Comparison of ENCODE assay signal across 8 cellular contexts in the genomic region with DNA sequence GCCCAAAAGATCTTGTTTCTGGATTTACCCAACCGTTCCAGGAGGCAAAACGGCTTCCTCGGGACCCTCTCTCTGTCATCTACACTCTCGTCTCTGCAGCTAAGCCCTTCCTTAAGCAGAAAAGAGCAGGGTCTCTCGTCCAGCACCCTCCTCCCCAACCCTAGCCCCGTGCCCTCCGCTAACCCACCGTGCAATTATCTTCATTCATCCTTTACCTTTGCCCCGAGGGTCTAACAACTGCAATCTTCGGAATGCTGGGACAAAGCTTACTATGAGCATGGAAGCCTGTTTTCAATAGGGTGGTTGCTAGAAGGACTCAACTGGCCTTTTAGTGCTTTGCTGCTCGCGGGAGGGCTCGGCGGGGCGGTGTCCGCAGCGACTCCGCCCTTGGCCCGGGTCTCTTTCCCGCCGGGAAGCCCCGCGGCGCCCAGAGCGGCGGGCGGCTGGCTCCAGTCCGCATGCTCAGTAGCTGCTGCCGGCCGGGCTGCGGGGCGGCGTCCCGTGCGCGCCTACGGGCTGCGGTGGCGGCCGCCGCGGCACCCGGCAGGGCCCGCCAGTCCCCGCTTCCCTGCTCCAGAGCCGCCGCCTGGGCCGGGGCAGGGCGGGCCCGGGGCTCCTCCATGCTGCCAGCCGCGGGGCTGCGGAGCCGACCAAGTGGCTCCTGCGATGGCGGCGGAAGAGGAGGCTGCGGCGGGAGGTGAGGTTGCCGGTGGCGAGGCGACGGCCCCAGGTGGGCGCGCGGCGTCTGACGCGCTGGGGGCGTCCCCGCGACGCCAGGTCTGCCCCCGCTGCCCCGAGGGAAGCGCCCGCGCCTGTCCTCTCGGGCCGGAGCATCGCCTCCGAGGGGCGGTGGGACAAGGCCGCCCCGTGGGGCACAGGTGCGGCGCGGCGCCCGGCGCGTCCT. TPM values are rescaled to one million over a fixed set of nuclear protein-coding genes. Genes with fewer than 3 reads are reported as not detected.
A peak's percentile ranks its signal among the peaks of the same experiment; 100 is the strongest.
DNase-seq lines count a peak whose midpoint lies in the region; ATAC-seq, FAIRE-seq and TF ChIP-seq lines count a peak whose summit lies in the region.

A gene with protein sequence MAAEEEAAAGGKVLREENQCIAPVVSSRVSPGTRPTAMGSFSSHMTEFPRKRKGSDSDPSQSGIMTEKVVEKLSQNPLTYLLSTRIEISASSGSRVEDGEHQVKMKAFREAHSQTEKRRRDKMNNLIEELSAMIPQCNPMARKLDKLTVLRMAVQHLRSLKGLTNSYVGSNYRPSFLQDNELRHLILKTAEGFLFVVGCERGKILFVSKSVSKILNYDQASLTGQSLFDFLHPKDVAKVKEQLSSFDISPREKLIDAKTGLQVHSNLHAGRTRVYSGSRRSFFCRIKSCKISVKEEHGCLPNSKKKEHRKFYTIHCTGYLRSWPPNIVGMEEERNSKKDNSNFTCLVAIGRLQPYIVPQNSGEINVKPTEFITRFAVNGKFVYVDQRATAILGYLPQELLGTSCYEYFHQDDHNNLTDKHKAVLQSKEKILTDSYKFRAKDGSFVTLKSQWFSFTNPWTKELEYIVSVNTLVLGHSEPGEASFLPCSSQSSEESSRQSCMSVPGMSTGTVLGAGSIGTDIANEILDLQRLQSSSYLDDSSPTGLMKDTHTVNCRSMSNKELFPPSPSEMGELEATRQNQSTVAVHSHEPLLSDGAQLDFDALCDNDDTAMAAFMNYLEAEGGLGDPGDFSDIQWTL (plus strand): TSS at position 430 of the 904 bp plus-strand sequence. CDS start 237 bp downstream, at position 667.

- H3K27me3 Mint-ChIP-seq in naive B cell = peaks cover 6 to 27% (median 24%) of the 10 kb centered on the region in 3 donors

- H3K9me3 ChIP-seq in A549 (no peaks in the 10 kb centered on the region), tibial artery (no peaks in the 10 kb centered on the region)

- POLR2A ChIA-PET in A549 (lab: Yijun Ruan, JAX) = interaction anchor here (0.5 to 1.9 kb wide), 4 partner anchors 11 to 311 kb away, joined by 3 to 8 read pairs (median 4); a partner anchor contains a TSS
- POLR2A ChIA-PET in activated CD8-positive, alpha-beta memory T cell treated with anti-CD3 and anti-CD28 coated beads for 36 hours (lab: Charles Lee) = no interaction called here

- H3K4me1 ChIP-seq in A549 = peaks cover 46% of the 10 kb centered on the region
- peaks cover 0 to 40% (median 18%) of the 10 kb centered on the region in 4 donors for H3K4me1 ChIP-seq in tibial artery

- H3K4me1 Mint-ChIP-seq in naive B cell = peaks cover 11 to 14% (median 13%) of the 10 kb centered on the region in 3 donors

- TF ChIP-seq RAD21 in A549 (conservative IDR thresholded peaks at IDR 0.05 in 1 of 2, IDR thresholded peaks at IDR 0.05 in 1 of 2) = no peak

- FAIRE-seq in A549 (lab: Jason Lieb, UNC) (no peak), GM18507 (lab: Jason Lieb, UNC) (peak; percentile 60)

- DNase-seq in A549 (ENCODE audit: low read depth in 1 of 2, low spot score in 1 of 2) (peak; percentile 29 to 64), GM18507 (ENCODE audit: extremely low spot score, insufficient read length, low read depth) (peak; percentile 42), NCI-H2227 (lab: John Stamatoyannopoulos, UW; ENCODE audit: unreplicated experiment) (peak; percentile 70), epithelial cell of proximal tubule (ENCODE audit: low read depth) (no peak), naive B cell (peak; percentile 40), tibial artery (no peak)

- WGBS in A549 (ENCODE audit: missing lambda C conversion rate) = 8% methylated on average over 26 of the region's 92 CpGs

- peak within 1 kb of the TSS in 4 of 6 donors; percentile 56 to 88 (median 74) for H3K27ac Mint-ChIP-seq in naive B cell

- no peaks in the 10 kb centered on the region for H3K9me3 Mint-ChIP-seq in naive B cell

- peaks cover 0 to 2% (median under 1%) of the 10 kb centered on the region in 3 donors for H3K36me3 ChIP-seq in tibial artery

- TF ChIP-seq POLR2A in A549 (IDR thresholded peaks at IDR 0.05; ENCODE audit: low read length) = peak; percentile 52

- peaks cover 0 to 6% of the 10 kb centered on the region in 2 donors for H3K36me3 Mint-ChIP-seq in naive B cell

- H3K4me3 ChIP-seq in A549 = peak within 1 kb of the TSS; percentile 77
- H3K4me3 ChIP-seq in epithelial cell of proximal tubule (ENCODE audit: low read depth, low read length) = peak within 1 kb of the TSS; percentile 73
- H3K4me3 ChIP-seq in tibial artery = peak within 1 kb of the TSS; percentile 66 to 77

- H3K27me3 ChIP-seq in tibial artery = no peaks in the 10 kb centered on the region

- H3K4me2 ChIP-seq in A549 = peak within 1 kb of the TSS; percentile 92

- CTCF ChIA-PET in A549 (lab: Yijun Ruan, JAX) = interaction anchor here (0.9 to 1.6 kb wide), 6 partner anchors 12 to 317 kb away, joined by 3 to 7 read pairs (median 4); a partner anchor contains a TSS
- CTCF ChIA-PET in activated CD8-positive, alpha-beta memory T cell treated with anti-CD3 and anti-CD28 coated beads for 36 hours (lab: Charles Lee) = interaction anchor here (1.2 to 1.9 kb wide), 2 partner anchors 27 to 319 kb away, joined by 3 to 5 read pairs; a partner anchor contains a TSS

- ATAC-seq in A549 (peak; percentile 75 to 77), HG03025 (IDR thresholded peaks at IDR 0.05; ENCODE audit: low FRiP score, unreplicated experiment) (peak; percentile 27), naive B cell (ENCODE audit: low read depth in 2 of 2) (peak; percentile 55 to 56)

- peak within 1 kb of the TSS; percentile 92 to 96 (median 94) for H3K4me3 Mint-ChIP-seq in naive B cell

- TF ChIP-seq EP300 in A549 (IDR thresholded peaks at IDR 0.05) = no peak

- peak within 1 kb of the TSS; percentile 70 to 92 for H3K27ac ChIP-seq in A549
- H3K27ac ChIP-seq in tibial artery = peak within 1 kb of the TSS; percentile 48 to 59

- TF ChIP-seq CTCF in A549 (IDR thresholded peaks at IDR 0.05) (no peak), epithelial cell of proximal tubule (conservative IDR thresholded peaks at IDR 0.05; ENCODE audit: low read depth, low read length) (no peak), tibial artery (IDR thresholded peaks at IDR 0.05) (no peak)

- intact Hi-C loops in tibial artery (cut with DNase I; ENCODE audit: low total_unique reads) = no loop called here

TF ChIP-seq in A549, 52 proteins besides CTCF, POLR2A, EP300 and RAD21:
- no peak for TF ChIP-seq CEBPB (IDR thresholded peaks at IDR 0.05)
- TF ChIP-seq PHF8 (IDR thresholded peaks at IDR 0.05; ENCODE audit: borderline replicate concordance, low read depth) = peak; percentile 28; the same call in 1 of the 2 replicates
- TF ChIP-seq JUN (IDR thresholded peaks at IDR 0.05) = peak in 1 of 2 experiments; percentile 37; a peak in 2 of 5 replicates
- TF ChIP-seq RARB (CRISPR knock-in tag; IDR thresholded peaks at IDR 0.05) = no peak
- TF ChIP-seq, protein P1, sequence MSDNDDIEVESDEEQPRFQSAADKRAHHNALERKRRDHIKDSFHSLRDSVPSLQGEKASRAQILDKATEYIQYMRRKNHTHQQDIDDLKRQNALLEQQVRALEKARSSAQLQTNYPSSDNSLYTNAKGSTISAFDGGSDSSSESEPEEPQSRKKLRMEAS (IDR thresholded peaks at IDR 0.05) = peak; percentile 36
- TF ChIP-seq, protein P2, sequence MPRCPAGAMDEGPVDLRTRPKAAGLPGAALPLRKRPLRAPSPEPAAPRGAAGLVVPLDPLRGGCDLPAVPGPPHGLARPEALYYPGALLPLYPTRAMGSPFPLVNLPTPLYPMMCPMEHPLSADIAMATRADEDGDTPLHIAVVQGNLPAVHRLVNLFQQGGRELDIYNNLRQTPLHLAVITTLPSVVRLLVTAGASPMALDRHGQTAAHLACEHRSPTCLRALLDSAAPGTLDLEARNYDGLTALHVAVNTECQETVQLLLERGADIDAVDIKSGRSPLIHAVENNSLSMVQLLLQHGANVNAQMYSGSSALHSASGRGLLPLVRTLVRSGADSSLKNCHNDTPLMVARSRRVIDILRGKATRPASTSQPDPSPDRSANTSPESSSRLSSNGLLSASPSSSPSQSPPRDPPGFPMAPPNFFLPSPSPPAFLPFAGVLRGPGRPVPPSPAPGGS (IDR thresholded peaks at IDR 0.05) = no peak

RNA-seq across cellular contexts. Expression of the gene that starts here (rescaled TPM):
- polyA plus RNA-seq in A549 (2011; rRNA removed) = 16.6 and 23.1 TPM in 2 replicates
- polyA plus RNA-seq in A549 (2012; cell fraction: cytosol; rRNA removed) = 5.0 and 5.5 TPM in 2 replicates
- 2.3 and 3.6 TPM in 2 replicates for polyA plus RNA-seq in A549 (2012; cell fraction: nucleus; rRNA removed)
- 13.5 to 19.9 TPM (median 15.1 TPM) in 3 replicates for polyA plus RNA-seq in A549 (2017; fragmentation: RNase III; extraction: RNeasy Plus Mini Kit Qiagen cat#74134 plus additional on column Dnase treatment)
- polyA minus RNA-seq in A549 (2011; rRNA and poly(A)+ RNA removed) = 11.6 and 13.8 TPM in 2 replicates
- total RNA-seq in activated CD8-positive, alpha-beta memory T cell treated with anti-CD3 and anti-CD28 coated beads for 36 hours = 10 to 100 TPM; 18.1 to 19.1 TPM
- 27.4 and 39.9 TPM in 2 replicates for total RNA-seq in epithelial cell of proximal tubule
- polyA plus RNA-seq in naive B cell (ENCODE audit: low read depth in 6 of 6) = under 1 TPM in 5 of 6 donors, not detected in 1; 0.40 to 0.92 (median 0.52) TPM

Comparison
In these comparisons a context has a peak if more than half of its experiments do, and no peak if none do; other contexts are left out.
1. Peak in DNase-seq and ATAC-seq in naive B cell; RNA of the gene not detected or under 1 TPM.
2. DNase-seq: peak in A549 (2 of 2), GM18507 (single experiment) and NCI-H2227 (single experiment); none in epithelial cell of proximal tubule (single experiment) and tibial artery (0 of 2).
3. Peak in every context shown above with its lines, with median percentiles within 50 percentile points of each other: ATAC-seq and H3K4me3 ChIP-seq.